In the genomic region with DNA sequence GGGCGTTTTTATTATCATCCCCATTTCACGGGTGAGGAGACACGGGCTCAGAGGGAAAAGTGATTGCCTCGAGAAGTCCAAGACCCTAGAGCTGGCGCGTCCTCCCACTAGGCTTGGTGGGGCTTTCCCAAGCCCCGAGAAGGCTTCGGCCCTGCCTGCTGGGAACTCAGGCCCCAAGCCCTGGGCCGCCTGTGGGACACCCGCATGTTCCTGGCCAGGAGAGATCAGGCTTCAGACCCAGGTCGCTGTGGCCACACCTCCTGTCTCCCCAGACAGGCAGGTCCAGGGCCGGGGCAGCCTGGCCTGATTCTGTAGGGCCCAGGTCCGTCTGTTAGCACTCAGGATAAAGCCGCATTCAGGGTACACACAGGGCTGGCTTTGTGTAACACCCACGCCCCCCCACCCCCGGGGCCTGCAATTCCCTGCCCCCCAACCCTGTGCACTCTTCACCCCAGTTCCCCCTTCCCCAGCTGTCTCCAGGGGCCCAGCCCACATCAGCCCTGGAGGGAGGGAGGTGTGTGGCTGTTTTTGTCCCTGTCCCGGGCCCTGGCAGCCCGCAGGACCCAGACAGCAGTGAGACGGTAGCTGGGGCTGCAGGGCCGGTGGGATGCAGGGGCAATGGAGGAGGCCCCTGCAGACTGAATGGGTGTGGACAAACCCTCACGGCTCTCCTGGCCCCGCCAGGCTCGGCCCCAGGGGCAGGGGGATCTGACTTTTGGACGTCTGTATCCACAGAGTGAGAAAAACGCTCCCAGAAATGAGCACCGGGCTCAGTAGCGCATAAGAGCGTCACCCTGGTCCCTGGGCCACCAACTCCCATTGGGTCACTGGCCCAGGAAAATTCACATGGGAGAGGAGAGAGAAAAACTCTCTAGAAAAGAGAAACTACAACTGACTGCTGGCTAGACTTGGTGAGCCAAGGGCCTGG, we compare ENCODE assay signal across 1 cellular context.
TF ChIP-seq lines count a peak whose summit lies in the region.

No MANE protein-coding gene starts in this region.

TF ChIP-seq in WTC11, 78 proteins besides CTCF, POLR2A, EP300 and RAD21 (continued from another document):
- TF ChIP-seq, protein P1, sequence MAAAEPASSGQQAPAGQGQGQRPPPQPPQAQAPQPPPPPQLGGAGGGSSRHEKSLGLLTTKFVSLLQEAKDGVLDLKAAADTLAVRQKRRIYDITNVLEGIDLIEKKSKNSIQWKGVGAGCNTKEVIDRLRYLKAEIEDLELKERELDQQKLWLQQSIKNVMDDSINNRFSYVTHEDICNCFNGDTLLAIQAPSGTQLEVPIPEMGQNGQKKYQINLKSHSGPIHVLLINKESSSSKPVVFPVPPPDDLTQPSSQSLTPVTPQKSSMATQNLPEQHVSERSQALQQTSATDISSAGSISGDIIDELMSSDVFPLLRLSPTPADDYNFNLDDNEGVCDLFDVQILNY (CRISPR knock-in tag; IDR thresholded peaks at IDR 0.05), result no peak
- TF ChIP-seq NFYB (CRISPR knock-in tag; conservative IDR thresholded peaks at IDR 0.05; ENCODE audit: low read depth) (no peak), SOX15 (CRISPR knock-in tag; IDR thresholded peaks at IDR 0.05) (no peak), ZNF317 (CRISPR knock-in tag; IDR thresholded peaks at IDR 0.05; ENCODE audit: borderline replicate concordance, low read depth) (no peak), ZNF219 (CRISPR knock-in tag; IDR thresholded peaks at IDR 0.05; ENCODE audit: borderline replicate concordance) (no peak), PRRX2 (CRISPR knock-in tag; IDR thresholded peaks at IDR 0.05) (no peak), ZNF121 (CRISPR knock-in tag; IDR thresholded peaks at IDR 0.05) (no peak), ZNF396 (CRISPR knock-in tag; IDR thresholded peaks at IDR 0.05; ENCODE audit: borderline replicate concordance) (no peak), HMGA2 (CRISPR knock-in tag; IDR thresholded peaks at IDR 0.05) (no peak), NR3C1 (CRISPR knock-in tag; conservative IDR thresholded peaks at IDR 0.05; ENCODE audit: low read depth) (no peak), TCF7 (CRISPR knock-in tag; IDR thresholded peaks at IDR 0.05; ENCODE audit: low read depth) (no peak)
- TF ChIP-seq, protein P2, sequence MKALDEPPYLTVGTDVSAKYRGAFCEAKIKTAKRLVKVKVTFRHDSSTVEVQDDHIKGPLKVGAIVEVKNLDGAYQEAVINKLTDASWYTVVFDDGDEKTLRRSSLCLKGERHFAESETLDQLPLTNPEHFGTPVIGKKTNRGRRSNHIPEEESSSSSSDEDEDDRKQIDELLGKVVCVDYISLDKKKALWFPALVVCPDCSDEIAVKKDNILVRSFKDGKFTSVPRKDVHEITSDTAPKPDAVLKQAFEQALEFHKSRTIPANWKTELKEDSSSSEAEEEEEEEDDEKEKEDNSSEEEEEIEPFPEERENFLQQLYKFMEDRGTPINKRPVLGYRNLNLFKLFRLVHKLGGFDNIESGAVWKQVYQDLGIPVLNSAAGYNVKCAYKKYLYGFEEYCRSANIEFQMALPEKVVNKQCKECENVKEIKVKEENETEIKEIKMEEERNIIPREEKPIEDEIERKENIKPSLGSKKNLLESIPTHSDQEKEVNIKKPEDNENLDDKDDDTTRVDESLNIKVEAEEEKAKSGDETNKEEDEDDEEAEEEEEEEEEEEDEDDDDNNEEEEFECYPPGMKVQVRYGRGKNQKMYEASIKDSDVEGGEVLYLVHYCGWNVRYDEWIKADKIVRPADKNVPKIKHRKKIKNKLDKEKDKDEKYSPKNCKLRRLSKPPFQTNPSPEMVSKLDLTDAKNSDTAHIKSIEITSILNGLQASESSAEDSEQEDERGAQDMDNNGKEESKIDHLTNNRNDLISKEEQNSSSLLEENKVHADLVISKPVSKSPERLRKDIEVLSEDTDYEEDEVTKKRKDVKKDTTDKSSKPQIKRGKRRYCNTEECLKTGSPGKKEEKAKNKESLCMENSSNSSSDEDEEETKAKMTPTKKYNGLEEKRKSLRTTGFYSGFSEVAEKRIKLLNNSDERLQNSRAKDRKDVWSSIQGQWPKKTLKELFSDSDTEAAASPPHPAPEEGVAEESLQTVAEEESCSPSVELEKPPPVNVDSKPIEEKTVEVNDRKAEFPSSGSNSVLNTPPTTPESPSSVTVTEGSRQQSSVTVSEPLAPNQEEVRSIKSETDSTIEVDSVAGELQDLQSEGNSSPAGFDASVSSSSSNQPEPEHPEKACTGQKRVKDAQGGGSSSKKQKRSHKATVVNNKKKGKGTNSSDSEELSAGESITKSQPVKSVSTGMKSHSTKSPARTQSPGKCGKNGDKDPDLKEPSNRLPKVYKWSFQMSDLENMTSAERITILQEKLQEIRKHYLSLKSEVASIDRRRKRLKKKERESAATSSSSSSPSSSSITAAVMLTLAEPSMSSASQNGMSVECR (CRISPR knock-in tag; IDR thresholded peaks at IDR 0.05; ENCODE audit: borderline replicate concordance), result no peak
- TF ChIP-seq, protein P3, sequence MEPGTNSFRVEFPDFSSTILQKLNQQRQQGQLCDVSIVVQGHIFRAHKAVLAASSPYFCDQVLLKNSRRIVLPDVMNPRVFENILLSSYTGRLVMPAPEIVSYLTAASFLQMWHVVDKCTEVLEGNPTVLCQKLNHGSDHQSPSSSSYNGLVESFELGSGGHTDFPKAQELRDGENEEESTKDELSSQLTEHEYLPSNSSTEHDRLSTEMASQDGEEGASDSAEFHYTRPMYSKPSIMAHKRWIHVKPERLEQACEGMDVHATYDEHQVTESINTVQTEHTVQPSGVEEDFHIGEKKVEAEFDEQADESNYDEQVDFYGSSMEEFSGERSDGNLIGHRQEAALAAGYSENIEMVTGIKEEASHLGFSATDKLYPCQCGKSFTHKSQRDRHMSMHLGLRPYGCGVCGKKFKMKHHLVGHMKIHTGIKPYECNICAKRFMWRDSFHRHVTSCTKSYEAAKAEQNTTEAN (CRISPR knock-in tag; IDR thresholded peaks at IDR 0.05), result no peak
TF ChIP-seq in WTC11: peak in this region for 0.
